17 cellular contexts compared by ENCODE assay signal in genomic region chr9:74643303-74643933, GRCh38.
DNase-seq lines count a peak whose midpoint lies in the region; ATAC-seq and TF ChIP-seq lines count a peak whose summit lies in the region.
"Had no signal": no experiment of that assay in that cellular context is flagged by ENCODE, and none has a peak within 500 bp of the region (broad histone marks: within the 10 kb centered on the region; RNA-seq: fewer than 3 reads in every experiment).

No MANE protein-coding gene starts in this region.

- H3K9me3 ChIP-seq in lower lobe of right lung (no peaks in the 10 kb centered on the region), PC-9 (ENCODE audit: insufficient read depth, low read depth) (no peaks in the 10 kb centered on the region), gastroesophageal sphincter (no peaks in the 10 kb centered on the region)
- H3K9me3 ChIP-seq: BLaER1 had no signal

- DNase-seq in NCI-H82 (lab: John Stamatoyannopoulos, UW) (peak; percentile 26), NCI-H82 treated with DMSO at 0.1 percent for 48 hours (lab: John Stamatoyannopoulos, UW; ENCODE audit: unreplicated experiment) (no peak), NCI-H510A treated with DMSO at 0.1 percent for 48 hours (lab: John Stamatoyannopoulos, UW) (peak; percentile 49), lower lobe of right lung (no peak), PC-9 (no peak)
- DNase-seq in central memory CD4-positive, alpha-beta T cell: no peak
- DNase-seq: CD8-positive, alpha-beta memory T cell; DMS 273 treated with DMSO at 0.1 percent for 48 hours; GM23248; NCI-H1417 treated with DMSO at 0.1 percent for 48 hours; NK-92 treated with Interleukin-12 subunit alpha and Interleukin-12 subunit beta, amount 100 ng/mL, for 24 hours; OCI-M1 had no signal

- CTCF ChIA-PET in PC-9 (lab: Charles Lee): no interaction called here

- H3K27ac ChIP-seq in lower lobe of right lung (peak overlapping the region; percentile 18), PC-9 (no peak overlapping the region), gastroesophageal sphincter (no peak overlapping the region)
- H3K27ac ChIP-seq: 22Rv1, BLaER1, GM23248, RWPE1 had no signal

- no peak for TF ChIP-seq CTCF in lower lobe of right lung (IDR thresholded peaks at IDR 0.05)
- TF ChIP-seq CTCF in PC-9 (conservative IDR thresholded peaks at IDR 0.05): no peak
- TF ChIP-seq CTCF in gastroesophageal sphincter (IDR thresholded peaks at IDR 0.05): no peak

- H3K36me3 ChIP-seq in lower lobe of right lung (no peaks in the 10 kb centered on the region), PC-9 (ENCODE audit: low read depth) (no peaks in the 10 kb centered on the region), gastroesophageal sphincter (no peaks in the 10 kb centered on the region)

- no peak overlapping the region for H3K4me3 ChIP-seq in lower lobe of right lung
- no peak overlapping the region for H3K4me3 ChIP-seq in PC-9
- H3K4me3 ChIP-seq in gastroesophageal sphincter: no peak overlapping the region
- H3K4me3 ChIP-seq: BLaER1, GM23248 had no signal

- no peak for TF ChIP-seq EP300 in gastroesophageal sphincter (IDR thresholded peaks at IDR 0.05)

- H3K79me2 ChIP-seq in PC-9 (ENCODE audit: low read depth): no peaks in the 10 kb centered on the region

- H3K4me2 ChIP-seq in PC-9: no peak overlapping the region
- H3K4me2 ChIP-seq: BLaER1 had no signal

- no peak for TF ChIP-seq POLR2A in gastroesophageal sphincter (IDR thresholded peaks at IDR 0.05)

- intact Hi-C loops in lower lobe of right lung (cut with DNase I) (no loop called here), PC-9 (cut with micrococcal nuclease; ENCODE audit: unreplicated experiment) (loop anchor here (10.0 kb wide), 2 partner anchors 71 to 959 kb away; no protein-coding TSS in a partner anchor)

- H3K27me3 ChIP-seq in lower lobe of right lung (ENCODE audit: low read depth): no peaks in the 10 kb centered on the region
- no peaks in the 10 kb centered on the region for H3K27me3 ChIP-seq in PC-9 (ENCODE audit: insufficient read depth, low read depth)
- H3K27me3 ChIP-seq in gastroesophageal sphincter: no peaks in the 10 kb centered on the region
- H3K27me3 ChIP-seq: BLaER1 had no signal

- H4K20me1 ChIP-seq in PC-9 (ENCODE audit: insufficient read depth): no peaks in the 10 kb centered on the region

- H3K4me1 ChIP-seq in lower lobe of right lung: peaks cover 6% of the 10 kb centered on the region
- H3K4me1 ChIP-seq in PC-9 (replicated peaks; ENCODE audit: insufficient read depth): no peaks in the 10 kb centered on the region
- no peaks in the 10 kb centered on the region for H3K4me1 ChIP-seq in gastroesophageal sphincter
- H3K4me1 ChIP-seq: BLaER1 had no signal

- ATAC-seq in lower lobe of right lung (peak; percentile 91), GM19324 (IDR thresholded peaks at IDR 0.05; ENCODE audit: low FRiP score, unreplicated experiment) (no peak), gastroesophageal sphincter (no peak)

- H3F3A ChIP-seq in PC-9 (ENCODE audit: insufficient read depth, low read depth): no peaks in the 10 kb centered on the region

- POLR2A ChIA-PET in PC-9 (lab: Charles Lee; ENCODE audit: unreplicated experiment): no interaction called here

- H3K9me2 ChIP-seq in PC-9 (ENCODE audit: insufficient read depth): no peaks in the 10 kb centered on the region

- no TSS peak for BruUV-seq in PC-9 (replicated peaks; lab: Mats Ljungman, UMichigan)

- WGBS in gastroesophageal sphincter (ENCODE audit: low coverage in 1 of 2), 2 donors: 50 to 75% methylated on average over 1 to 5 of the region's 5 CpGs

- no peak overlapping the region for H2AFZ ChIP-seq in PC-9
- H2AFZ ChIP-seq: GM23248 had no signal

Comparison
In these comparisons a context has a peak if more than half of its experiments do, and no peak if none do; other contexts are left out.
1. DNase-seq: peak in NCI-H82 (single experiment) and NCI-H510A treated with DMSO at 0.1 percent for 48 hours (single experiment); none in NCI-H82 treated with DMSO at 0.1 percent for 48 hours (single experiment), lower lobe of right lung (single experiment), PC-9 (0 of 2) and central memory CD4-positive, alpha-beta T cell (single experiment).
2. ATAC-seq: peak in lower lobe of right lung (2 of 2); none in GM19324 (single experiment) and gastroesophageal sphincter (single experiment).